Comparison of ENCODE assay signal across 8 cellular contexts in genomic region chr1:3069491-3070303, GRCh38. TPM values are rescaled to one million over a fixed set of nuclear protein-coding genes. Genes with fewer than 3 reads are reported as not detected.
DNase-seq lines count a peak whose midpoint lies in the region; ATAC-seq, FAIRE-seq and TF ChIP-seq lines count a peak whose summit lies in the region.

No MANE protein-coding gene starts in this region.

- no peak for ATAC-seq in GM21825 (IDR thresholded peaks at IDR 0.05; ENCODE audit: unreplicated experiment)

- no peak for FAIRE-seq in urothelium cell line (lab: Jason Lieb, UNC)

- peak overlapping the region; percentile 50 for H3K4me3 ChIP-seq in epithelial cell of proximal tubule (ENCODE audit: low read depth, low read length)

- TF ChIP-seq CTCF in epithelial cell of proximal tubule (conservative IDR thresholded peaks at IDR 0.05; ENCODE audit: low read depth, low read length) = no peak

- DNase-seq in NCI-H1436 (lab: John Stamatoyannopoulos, UW) (peak; percentile 57), NCI-H1436 treated with DMSO at 0.1 percent for 48 hours (lab: John Stamatoyannopoulos, UW) (no peak), RKO (ENCODE audit: low spot score) (peak; percentile 72), epithelial cell of proximal tubule (ENCODE audit: low read depth) (no peak), mucosa of gallbladder (ENCODE audit: low spot score) (peak; percentile 57), urothelium cell line (ENCODE audit: low spot score) (peak; percentile 59), NCI-H2107 (lab: John Stamatoyannopoulos, UW) (no peak)

RNA-seq across cellular contexts. Expression of gene PRDM16, which starts 0.7 kb away (rescaled TPM):
- total RNA-seq in epithelial cell of proximal tubule (under 0.01 and 0.06 TPM in 2 replicates), mucosa of gallbladder (29.3 TPM)

RNA-seq across cellular contexts. Expression of gene ACTRT2, which starts 48.4 kb away (rescaled TPM):
- total RNA-seq in epithelial cell of proximal tubule (not detected in 2 replicates), mucosa of gallbladder (not detected)

Comparison
In these comparisons a context has a peak if more than half of its experiments do, and no peak if none do; other contexts are left out.
1. DNase-seq: peak in NCI-H1436 (single experiment), RKO (single experiment), mucosa of gallbladder (single experiment) and urothelium cell line (single experiment); none in NCI-H1436 treated with DMSO at 0.1 percent for 48 hours (single experiment), epithelial cell of proximal tubule (single experiment) and NCI-H2107 (single experiment).
2. RNA of gene PRDM16, which starts 0.7 kb away (total RNA-seq): 29.3 TPM in mucosa of gallbladder (single experiment); under 0.01 to 0.06 TPM in epithelial cell of proximal tubule; every median in the first group is over 10 times any median in the second.